33 cellular contexts compared by ENCODE assay signal in the genomic region with DNA sequence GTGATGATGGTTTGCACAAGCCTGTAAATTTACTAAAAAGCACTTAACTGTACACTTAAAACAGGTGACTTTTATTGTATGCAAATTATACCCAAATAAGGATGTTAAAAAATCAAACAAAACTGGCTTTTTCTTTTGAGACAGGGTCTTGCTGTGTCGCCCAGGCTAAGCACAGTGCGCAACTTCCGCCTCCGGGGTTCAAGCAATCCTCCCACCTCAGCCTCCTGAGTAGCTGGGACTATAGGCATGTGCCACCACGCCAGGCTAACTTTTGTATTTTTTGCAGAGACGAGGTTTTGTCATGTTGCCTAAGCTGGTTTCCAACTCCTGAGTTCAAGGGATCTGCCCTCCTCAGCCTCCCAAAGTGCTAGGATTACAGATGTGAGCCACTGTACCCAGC.
"Had no signal": no experiment of that assay in that cellular context is flagged by ENCODE, and none has a peak within 500 bp of the region (broad histone marks: within the 10 kb centered on the region; RNA-seq: fewer than 3 reads in every experiment).

No MANE protein-coding gene starts in this region.

- FAIRE-seq: bronchial epithelial cell, colon, endometrium, pancreas had no signal

- DNase-seq: activated CD4-positive, alpha-beta T cell treated with anti-CD3 and anti-CD28 coated beads for 36 hours; activated CD4-positive, CD25-positive, alpha-beta regulatory T cell; activated CD8-positive, alpha-beta memory T cell treated with anti-CD3 and anti-CD28 coated beads, Interleukin-2, amount 10 ng/mL, durations not matched to agents 7 days and 5 days; activated CD8-positive, alpha-beta T cell treated with anti-CD3 and anti-CD28 coated beads, Interleukin-2, amount 10 ng/mL, durations not matched to agents 7 days and 5 days; activated naive CD8-positive, alpha-beta T cell treated with anti-CD3 and anti-CD28 coated beads, Interleukin-2, amount 50 U/mL, for 24 hours; activated T-cell treated with anti-CD3 and anti-CD28 coated beads, Interleukin-2, amount 50 U/mL, for 48 hours; amygdala; effector CD8-positive, alpha-beta T cell; gastrocnemius medialis; glutamatergic neuron; islet precursor cell; left cardiac atrium; left ventricle myocardium superior; midbrain; naive thymus-derived CD4-positive, alpha-beta T cell; pancreas; retina; stimulated activated CD4-positive, alpha-beta T cell treated with anti-CD3 and anti-CD28 coated beads, Interleukin-4, amount 100 ng/mL, for 24 hours; uterus had no signal

- H3K27ac ChIP-seq: gastrocnemius medialis, pancreas, prostate gland, skin epidermis, thoracic aorta, uterus had no signal

- H3K27ac Mint-ChIP-seq: activated CD4-positive, alpha-beta T cell treated with anti-CD3 and anti-CD28 coated beads for 36 hours; activated CD8-positive, alpha-beta memory T cell treated with anti-CD3 and anti-CD28 coated beads, Interleukin-2, amount 10 ng/mL, durations not matched to agents 7 days and 5 days; activated CD8-positive, alpha-beta T cell treated with anti-CD3 and anti-CD28 coated beads, Interleukin-2, amount 10 ng/mL, durations not matched to agents 7 days and 5 days; activated naive CD4-positive, alpha-beta T cell treated with anti-CD3 and anti-CD28 coated beads, Interleukin-2, amount 50 U/mL, for 24 hours; activated naive CD8-positive, alpha-beta T cell treated with anti-CD3 and anti-CD28 coated beads, Interleukin-2, amount 50 U/mL, for 24 hours; activated T-helper 2 cell treated with anti-CD3 and anti-CD28 coated beads, Interferon-gamma antibody, Interleukin-2, Interleukin-4, amounts not matched to agents 10 μg/mL and 5 μg/mL and 100 μg/mL, durations not matched to agents 14 hours and 24 hours and 36 hours; naive thymus-derived CD4-positive, alpha-beta T cell; stimulated activated effector memory CD8-positive, alpha-beta T cell treated with anti-CD3 and anti-CD28 coated beads, Interleukin-12 subunit alpha, Interleukin-12 subunit beta, amount 100 ng/mL, for 72 hours; stimulated activated naive CD8-positive, alpha-beta T cell treated with anti-CD3 and anti-CD28 coated beads, Interleukin-15, Interleukin-2, amounts not matched to agents 100 ng/mL and 50 ng/mL, for 24 hours; T-helper 2 cell treated with Interferon-gamma antibody and Interleukin-4, amounts not matched to agents 5 μg/mL and 100 μg/mL, for 36 hours; type B pancreatic cell had no signal

- H3K4me3 ChIP-seq: gastrocnemius medialis, pancreas, prostate gland, skin epidermis, thoracic aorta, uterus had no signal

- H3K36me3 ChIP-seq: gastrocnemius medialis, pancreas, prostate gland, thoracic aorta, uterus had no signal

- H3K4me3 Mint-ChIP-seq: activated CD4-positive, alpha-beta T cell treated with anti-CD3 and anti-CD28 coated beads for 36 hours; activated CD8-positive, alpha-beta memory T cell treated with anti-CD3 and anti-CD28 coated beads, Interleukin-2, amount 10 ng/mL, durations not matched to agents 7 days and 5 days; activated CD8-positive, alpha-beta T cell treated with anti-CD3 and anti-CD28 coated beads, Interleukin-2, amount 10 ng/mL, durations not matched to agents 7 days and 5 days; activated naive CD4-positive, alpha-beta T cell treated with anti-CD3 and anti-CD28 coated beads, Interleukin-2, amount 50 U/mL, for 24 hours; activated naive CD8-positive, alpha-beta T cell treated with anti-CD3 and anti-CD28 coated beads, Interleukin-2, amount 50 U/mL, for 24 hours; central memory CD8-positive, alpha-beta T cell; naive thymus-derived CD4-positive, alpha-beta T cell; stimulated activated effector memory CD8-positive, alpha-beta T cell treated with anti-CD3 and anti-CD28 coated beads, Interleukin-12 subunit alpha, Interleukin-12 subunit beta, amount 100 ng/mL, for 72 hours; stimulated activated naive CD8-positive, alpha-beta T cell treated with anti-CD3 and anti-CD28 coated beads, Interleukin-15, Interleukin-2, amounts not matched to agents 100 ng/mL and 50 ng/mL, for 24 hours; T-helper 2 cell treated with Interferon-gamma antibody and Interleukin-4, amounts not matched to agents 5 μg/mL and 100 μg/mL, for 36 hours; type B pancreatic cell had no signal

- H3K27me3 Mint-ChIP-seq: activated CD4-positive, alpha-beta T cell treated with anti-CD3 and anti-CD28 coated beads for 36 hours; activated CD8-positive, alpha-beta memory T cell treated with anti-CD3 and anti-CD28 coated beads, Interleukin-2, amount 10 ng/mL, durations not matched to agents 7 days and 5 days; activated naive CD4-positive, alpha-beta T cell treated with anti-CD3 and anti-CD28 coated beads, Interleukin-2, amount 50 U/mL, for 24 hours; activated naive CD8-positive, alpha-beta T cell treated with anti-CD3 and anti-CD28 coated beads, Interleukin-2, amount 50 U/mL, for 24 hours; central memory CD8-positive, alpha-beta T cell; naive thymus-derived CD4-positive, alpha-beta T cell; stimulated activated naive CD8-positive, alpha-beta T cell treated with anti-CD3 and anti-CD28 coated beads, Interleukin-15, Interleukin-2, amounts not matched to agents 100 ng/mL and 50 ng/mL, for 24 hours; type B pancreatic cell had no signal

- H3K9me3 ChIP-seq: gastrocnemius medialis, pancreas, prostate gland, thoracic aorta, uterus had no signal

- ATAC-seq: activated CD4-positive, alpha-beta T cell treated with anti-CD3 and anti-CD28 coated beads for 36 hours; activated CD8-positive, alpha-beta memory T cell treated with anti-CD3 and anti-CD28 coated beads, Interleukin-2, amount 10 ng/mL, durations not matched to agents 7 days and 5 days; activated CD8-positive, alpha-beta T cell treated with anti-CD3 and anti-CD28 coated beads, Interleukin-2, amount 10 ng/mL, durations not matched to agents 7 days and 5 days; activated naive CD8-positive, alpha-beta T cell treated with anti-CD3 and anti-CD28 coated beads, Interleukin-2, amount 50 U/mL, for 24 hours; gastrocnemius medialis; left cardiac atrium; left ventricle myocardium superior; naive thymus-derived CD4-positive, alpha-beta T cell; pancreas; sciatic nerve; stimulated activated effector memory CD8-positive, alpha-beta T cell treated with anti-CD3 and anti-CD28 coated beads, Interleukin-12 subunit alpha, Interleukin-12 subunit beta, amount 100 ng/mL, for 72 hours had no signal

- H3K27me3 ChIP-seq: gastrocnemius medialis, pancreas, uterus had no signal

- H3K36me3 Mint-ChIP-seq: activated CD8-positive, alpha-beta memory T cell treated with anti-CD3 and anti-CD28 coated beads, Interleukin-2, amount 10 ng/mL, durations not matched to agents 7 days and 5 days had no signal

- H3K9me3 Mint-ChIP-seq: activated naive CD4-positive, alpha-beta T cell treated with anti-CD3 and anti-CD28 coated beads, Interleukin-2, amount 50 U/mL, for 24 hours; activated naive CD8-positive, alpha-beta T cell treated with anti-CD3 and anti-CD28 coated beads, Interleukin-2, amount 50 U/mL, for 24 hours; activated T-helper 2 cell treated with anti-CD3 and anti-CD28 coated beads, Interferon-gamma antibody, Interleukin-2, Interleukin-4, amounts not matched to agents 10 μg/mL and 5 μg/mL and 100 μg/mL, durations not matched to agents 14 hours and 24 hours and 36 hours; central memory CD8-positive, alpha-beta T cell; stimulated activated effector memory CD8-positive, alpha-beta T cell treated with anti-CD3 and anti-CD28 coated beads, Interleukin-12 subunit alpha, Interleukin-12 subunit beta, amount 100 ng/mL, for 72 hours; stimulated activated naive CD8-positive, alpha-beta T cell treated with anti-CD3 and anti-CD28 coated beads, Interleukin-15, Interleukin-2, amounts not matched to agents 100 ng/mL and 50 ng/mL, for 24 hours; T-helper 2 cell treated with Interferon-gamma antibody and Interleukin-4, amounts not matched to agents 5 μg/mL and 100 μg/mL, for 36 hours; type B pancreatic cell had no signal

- H3K4me1 Mint-ChIP-seq: activated CD4-positive, alpha-beta T cell treated with anti-CD3 and anti-CD28 coated beads for 36 hours; activated CD8-positive, alpha-beta memory T cell treated with anti-CD3 and anti-CD28 coated beads, Interleukin-2, amount 10 ng/mL, durations not matched to agents 7 days and 5 days; activated naive CD4-positive, alpha-beta T cell treated with anti-CD3 and anti-CD28 coated beads, Interleukin-2, amount 50 U/mL, for 24 hours; activated naive CD8-positive, alpha-beta T cell treated with anti-CD3 and anti-CD28 coated beads, Interleukin-2, amount 50 U/mL, for 24 hours; stimulated activated effector memory CD8-positive, alpha-beta T cell treated with anti-CD3 and anti-CD28 coated beads, Interleukin-12 subunit alpha, Interleukin-12 subunit beta, amount 100 ng/mL, for 72 hours had no signal

- H3K4me1 ChIP-seq: gastrocnemius medialis, pancreas, prostate gland, uterus had no signal
